ENCODE assay signal across 8 cellular contexts in the genomic region with DNA sequence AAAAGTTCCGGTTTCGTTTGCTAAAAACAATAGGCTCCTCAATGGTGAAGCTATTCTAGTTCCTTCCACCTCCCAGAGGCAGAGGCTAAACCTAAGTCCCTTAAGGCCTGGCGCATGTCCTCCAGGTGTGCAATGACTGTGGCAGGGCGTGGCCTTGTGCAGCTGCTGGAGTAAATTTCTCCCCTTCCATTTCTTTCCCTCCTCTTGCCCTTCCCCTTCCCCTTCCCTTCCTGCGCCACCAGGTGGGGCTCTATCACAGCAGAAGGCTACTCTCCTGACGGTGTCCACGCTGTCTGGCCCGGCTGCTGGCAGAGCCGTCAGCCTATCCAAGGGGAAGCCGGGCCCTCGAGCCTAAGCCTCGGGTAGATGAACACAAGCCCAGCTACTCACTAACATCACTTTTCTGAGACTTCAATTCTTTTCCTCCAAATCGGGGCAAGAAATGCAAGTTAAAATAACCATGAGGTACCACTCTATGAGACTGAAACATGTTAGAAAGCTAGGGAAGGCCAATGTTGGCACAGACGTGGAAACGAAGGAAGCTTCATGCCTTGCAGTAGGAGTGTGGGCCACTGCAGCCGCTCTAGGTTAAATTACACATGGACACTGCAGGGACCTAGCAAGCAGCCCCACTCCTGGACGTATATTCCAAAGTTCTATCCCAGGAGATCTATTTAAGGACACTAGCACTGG. TPM values are rescaled to one million over a fixed set of nuclear protein-coding genes. Genes with fewer than 3 reads are reported as not detected.
DNase-seq lines count a peak whose midpoint lies in the region; ATAC-seq and TF ChIP-seq lines count a peak whose summit lies in the region.

No MANE protein-coding gene starts in this region.

- no peaks in the 10 kb centered on the region for H3K36me3 ChIP-seq in lower lobe of right lung

- ATAC-seq in GM19351 (IDR thresholded peaks at IDR 0.05; ENCODE audit: unreplicated experiment) = peak; percentile 96
- peak; percentile 97 for ATAC-seq in HG03432 (IDR thresholded peaks at IDR 0.05; ENCODE audit: unreplicated experiment)
- ATAC-seq in lower lobe of right lung = peak; percentile 93

- peaks cover 8% of the 10 kb centered on the region for H3K4me1 ChIP-seq in lower lobe of right lung

- intact Hi-C loops in lower lobe of right lung (cut with DNase I) = no loop called here

- H3K9me3 ChIP-seq in lower lobe of right lung = peaks cover 4% of the 10 kb centered on the region

- no peak overlapping the region for H3K27ac ChIP-seq in lower lobe of right lung

- no peaks in the 10 kb centered on the region for H3K27me3 ChIP-seq in lower lobe of right lung (ENCODE audit: low read depth)

- peak; percentile 93 for TF ChIP-seq CTCF in lower lobe of right lung (IDR thresholded peaks at IDR 0.05)

- peak; percentile 58 for DNase-seq in CD1c-positive myeloid dendritic cell (ENCODE audit: extremely low spot score)
- DNase-seq in NCI-H526 treated with DMSO at 0.1 percent for 48 hours (lab: John Stamatoyannopoulos, UW) = peak; percentile 82
- peak; percentile 64 for DNase-seq in activated CD4-positive, alpha-beta T cell treated with anti-CD3 and anti-CD28 coated beads, Interleukin-2, amount 50 U/mL, for 1 hour
- peak; percentile 68 to 77 for DNase-seq in dermis microvascular lymphatic vessel endothelial cell (ENCODE audit: low read depth in 2 of 2)
- DNase-seq in lower lobe of right lung = peak; percentile 84
- peak; percentile 26 for DNase-seq in stimulated activated CD8-positive, alpha-beta memory T cell treated with anti-CD3 and anti-CD28 coated beads, Interleukin-15, amount 100 ng/mL, for 24 hours (ENCODE audit: low read depth)

- H3K4me3 ChIP-seq in lower lobe of right lung = no peak overlapping the region

RNA-seq across cellular contexts. Expression of a gene that starts 34.4 kb away (rescaled TPM):
- total RNA-seq in dermis microvascular lymphatic vessel endothelial cell (not detected in 2 replicates), lower lobe of right lung (not detected)

Comparison
In these comparisons a context has a peak if more than half of its experiments do, and no peak if none do; other contexts are left out.
1. DNase-seq: peak in every context shown above with its lines; median percentile 84 in lower lobe of right lung; 82 in NCI-H526 treated with DMSO at 0.1 percent for 48 hours; 72 in dermis microvascular lymphatic vessel endothelial cell; 64 in activated CD4-positive, alpha-beta T cell treated with anti-CD3 and anti-CD28 coated beads, Interleukin-2, amount 50 U/mL, for 1 hour; 58 in CD1c-positive myeloid dendritic cell; 26 in stimulated activated CD8-positive, alpha-beta memory T cell treated with anti-CD3 and anti-CD28 coated beads, Interleukin-15, amount 100 ng/mL, for 24 hours.